ENCODE assay signal across 8 cellular contexts in genomic region chr21:6467189-6467775, GRCh38.
DNase-seq lines count a peak whose midpoint lies in the region; ATAC-seq, FAIRE-seq and TF ChIP-seq lines count a peak whose summit lies in the region.
"Not testable (repeated sequence)": the region's sequence is repeated elsewhere in the genome, so short reads cannot be mapped to it uniquely, and the experiment has no call there.

No MANE protein-coding gene starts in this region.

- no CpG with 5 or more reads among the region's 60 CpGs for WGBS in gastroesophageal sphincter (ENCODE audit: low coverage in 1 of 2), 2 donors
- WGBS in pancreas, 2 donors: 0% methylated on average over 3 of the region's 60 CpGs; no CpG with 5 or more reads in 1 of the 2 donors
- WGBS in upper lobe of left lung, 2 donors: no CpG with 5 or more reads among the region's 60 CpGs

- not testable (repeated sequence) for H3K36me3 Mint-ChIP-seq in activated B cell treated with CpG ODN at 0.5 μM for 24 hours (ENCODE audit: low read depth); activated T-helper 17 cell treated with anti-CD3 and anti-CD28 coated beads, Interleukin-2, amount 50 U/mL, for 72 hours (ENCODE audit: low read depth)

- not testable (repeated sequence) for H3K9ac ChIP-seq in PC-3 (ENCODE audit: low read length)

- H3K4me1 Mint-ChIP-seq in activated B cell treated with CpG ODN at 0.5 μM for 24 hours; activated T-helper 17 cell treated with anti-CD3 and anti-CD28 coated beads, Interleukin-2, amount 50 U/mL, for 72 hours: not testable (repeated sequence)

- not testable (repeated sequence) for H3K27me3 ChIP-seq in PC-3 (ENCODE audit: low read length); gastroesophageal sphincter; left ventricle myocardium inferior (ENCODE audit: low read depth); left lung; pancreas; upper lobe of left lung

- TF ChIP-seq EP300 in gastroesophageal sphincter (IDR thresholded peaks at IDR 0.05); upper lobe of left lung (IDR thresholded peaks at IDR 0.05): not testable (repeated sequence)

- TF ChIP-seq POLR2A in gastroesophageal sphincter (IDR thresholded peaks at IDR 0.05); upper lobe of left lung (IDR thresholded peaks at IDR 0.05): not testable (repeated sequence)

- intact Hi-C loops in PC-3 (cut with micrococcal nuclease); activated B cell treated with CpG ODN at 0.5 μM for 24 hours (cut with micrococcal nuclease); left ventricle myocardium inferior (cut with micrococcal nuclease); left lung (cut with DNase I); pancreas (cut with DNase I): not testable (repeated sequence)

- not testable (repeated sequence) for H3K27ac ChIP-seq in PC-3 (ENCODE audit: low read length); gastroesophageal sphincter; left ventricle myocardium inferior (replicated peaks); left lung; pancreas; upper lobe of left lung

- DNase-seq in PC-3, activated B cell treated with CpG ODN at 0.5 μM for 24 hours, left ventricle myocardium inferior, left lung, pancreas: not testable (repeated sequence)
- DNase-seq in upper lobe of left lung: peak in 1 of 2 donors; percentile 0

- not testable (repeated sequence) for H3K4me3 ChIP-seq in PC-3 (ENCODE audit: low read length); left lung; pancreas
- H3K4me3 ChIP-seq in gastroesophageal sphincter: peak overlapping the region in 1 of 2 donors; percentile 34
- H3K4me3 ChIP-seq in left ventricle myocardium inferior: peak overlapping the region; percentile 47
- H3K4me3 ChIP-seq in upper lobe of left lung: peak overlapping the region in 3 of 4 donors; percentile 20 to 28 (median 21)

- not testable (repeated sequence) for H3K4me2 ChIP-seq in PC-3 (ENCODE audit: low read length)

- not testable (repeated sequence) for H3K9me3 Mint-ChIP-seq in activated B cell treated with CpG ODN at 0.5 μM for 24 hours; activated T-helper 17 cell treated with anti-CD3 and anti-CD28 coated beads, Interleukin-2, amount 50 U/mL, for 72 hours

- H3K36me3 ChIP-seq in PC-3 (ENCODE audit: low read depth, low read length); gastroesophageal sphincter; left ventricle myocardium inferior; left lung; pancreas; upper lobe of left lung: not testable (repeated sequence)

- not testable (repeated sequence) for H3K79me2 ChIP-seq in PC-3 (ENCODE audit: low read length)

- not testable (repeated sequence) for TF ChIP-seq CTCF in PC-3 (conservative IDR thresholded peaks at IDR 0.05; ENCODE audit: low read depth, low read length); activated B cell treated with CpG ODN at 0.5 μM for 24 hours (IDR thresholded peaks at IDR 0.05); gastroesophageal sphincter (IDR thresholded peaks at IDR 0.05); left ventricle myocardium inferior (IDR thresholded peaks at IDR 0.05; ENCODE audit: borderline replicate concordance); left lung (IDR thresholded peaks at IDR 0.05); pancreas (IDR thresholded peaks at IDR 0.05); upper lobe of left lung (IDR thresholded peaks at IDR 0.05)

- not testable (repeated sequence) for H3K9me2 ChIP-seq in PC-3 (replicated peaks; ENCODE audit: low read length)

- not testable (repeated sequence) for H3K4me1 ChIP-seq in PC-3 (ENCODE audit: insufficient read depth, low read length); gastroesophageal sphincter; left ventricle myocardium inferior; left lung; pancreas; upper lobe of left lung

- FAIRE-seq in pancreas (lab: Jason Lieb, UNC): not testable (repeated sequence)

- not testable (repeated sequence) for H4K20me1 ChIP-seq in PC-3 (ENCODE audit: low read length)

- H3F3A ChIP-seq in PC-3 (ENCODE audit: low read length, unreplicated experiment): not testable (repeated sequence)

- not testable (repeated sequence) for H3K9me3 ChIP-seq in PC-3 (ENCODE audit: low read length); gastroesophageal sphincter; left ventricle myocardium inferior (replicated peaks); left lung; pancreas; upper lobe of left lung

- H3K4me3 Mint-ChIP-seq in activated B cell treated with CpG ODN at 0.5 μM for 24 hours; activated T-helper 17 cell treated with anti-CD3 and anti-CD28 coated beads, Interleukin-2, amount 50 U/mL, for 72 hours: not testable (repeated sequence)

- H3K27me3 Mint-ChIP-seq in activated B cell treated with CpG ODN at 0.5 μM for 24 hours; activated T-helper 17 cell treated with anti-CD3 and anti-CD28 coated beads, Interleukin-2, amount 50 U/mL, for 72 hours: not testable (repeated sequence)

- POLR2A ChIA-PET in PC-3 (lab: Charles Lee; ENCODE audit: unreplicated experiment); activated B cell treated with CpG ODN at 0.5 μM for 24 hours (lab: Charles Lee): not testable (repeated sequence)

- ATAC-seq in PC-3 (peak; percentile 44), activated B cell treated with CpG ODN at 0.5 μM for 24 hours (ENCODE audit: low read depth) (peak; percentile 42), gastroesophageal sphincter (peak; percentile 81), left lung (peak; percentile 72), pancreas (peak; percentile 65 to 72 (median 71)), upper lobe of left lung (ENCODE audit: low FRiP score in 2 of 2) (peak in 1 of 2 donors; percentile 73)
- peak; percentile 16 for ATAC-seq in activated T-helper 17 cell treated with anti-CD3 and anti-CD28 coated beads, Interleukin-2, amount 50 U/mL, for 72 hours (replicated peaks)

- BruUV-seq in PC-3 (replicated peaks; lab: Mats Ljungman, UMichigan): not testable (repeated sequence)

- H2AFZ ChIP-seq in PC-3 (ENCODE audit: low read length): not testable (repeated sequence)

- not testable (repeated sequence) for H3K27ac Mint-ChIP-seq in activated B cell treated with CpG ODN at 0.5 μM for 24 hours; activated T-helper 17 cell treated with anti-CD3 and anti-CD28 coated beads, Interleukin-2, amount 50 U/mL, for 72 hours

- CTCF ChIA-PET in PC-3 (lab: Charles Lee); activated B cell treated with CpG ODN at 0.5 μM for 24 hours (lab: Charles Lee): not testable (repeated sequence)
